8 cellular contexts compared by ENCODE assay signal in the genomic region with DNA sequence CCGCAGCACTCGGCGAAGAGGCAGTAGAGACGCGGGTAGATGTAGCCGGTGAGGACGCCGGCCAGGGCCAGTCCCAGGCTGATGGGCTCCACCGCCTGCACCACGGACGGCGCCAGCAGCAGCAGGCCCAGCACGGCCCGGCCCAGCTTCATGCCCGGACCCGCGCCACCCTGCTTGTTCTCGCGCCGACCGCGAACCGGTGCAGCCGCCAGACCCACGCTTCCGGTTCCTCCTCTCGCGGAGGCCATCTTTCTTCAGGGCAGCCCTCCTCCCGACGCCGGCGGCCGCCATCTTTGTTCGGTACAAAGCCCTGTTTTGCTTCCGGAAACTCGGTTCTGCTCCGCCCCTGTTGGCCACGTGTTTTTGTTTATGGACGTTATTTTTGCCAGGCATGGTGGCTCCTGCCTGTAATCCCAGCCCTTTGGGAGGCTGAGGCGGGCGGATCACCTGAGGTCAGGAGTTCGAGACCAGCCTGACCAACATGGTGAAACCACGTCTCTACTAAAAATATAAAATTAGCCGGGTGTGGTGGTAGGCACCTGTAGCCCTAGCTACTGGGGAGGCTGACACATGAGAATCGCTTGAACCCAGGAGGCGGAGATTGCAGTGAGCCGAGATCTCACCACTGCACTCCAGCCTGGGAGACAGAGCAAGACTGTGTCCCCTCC. TPM values are rescaled to one million over a fixed set of nuclear protein-coding genes. Genes with fewer than 3 reads are reported as not detected.
DNase-seq lines count a peak whose midpoint lies in the region; ATAC-seq and TF ChIP-seq lines count a peak whose summit lies in the region.

A gene with protein sequence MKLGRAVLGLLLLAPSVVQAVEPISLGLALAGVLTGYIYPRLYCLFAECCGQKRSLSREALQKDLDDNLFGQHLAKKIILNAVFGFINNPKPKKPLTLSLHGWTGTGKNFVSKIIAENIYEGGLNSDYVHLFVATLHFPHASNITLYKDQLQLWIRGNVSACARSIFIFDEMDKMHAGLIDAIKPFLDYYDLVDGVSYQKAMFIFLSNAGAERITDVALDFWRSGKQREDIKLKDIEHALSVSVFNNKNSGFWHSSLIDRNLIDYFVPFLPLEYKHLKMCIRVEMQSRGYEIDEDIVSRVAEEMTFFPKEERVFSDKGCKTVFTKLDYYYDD (minus strand): TSS at position 203 of the 668 bp plus-strand sequence. CDS start 51 bp downstream, at position 152.

- H3K36me3 ChIP-seq in kidney epithelial cell (ENCODE audit: control insufficient read depth, insufficient read depth, low read length), result peaks cover 3% of the 10 kb centered on the region

- H3K4me3 ChIP-seq in AG09309 (ENCODE audit: control insufficient read depth, low read depth, low read length) (peak within 1 kb of the TSS; percentile 56), kidney epithelial cell (ENCODE audit: low read depth, low read length) (peak within 1 kb of the TSS; percentile 97)

- TF ChIP-seq CTCF in AG09309 (IDR thresholded peaks at IDR 0.05; ENCODE audit: control insufficient read depth, insufficient read depth, low read depth, low read length, missing control alignments), result no peak
- TF ChIP-seq CTCF in chondrocyte (IDR thresholded peaks at IDR 0.05), result no peak
- no peak for TF ChIP-seq CTCF in kidney epithelial cell (IDR thresholded peaks at IDR 0.05; ENCODE audit: insufficient read depth, low read length, poor library complexity, severe bottlenecking)

- DNase-seq in AG09309 (ENCODE audit: low read depth), result peak; percentile 77
- DNase-seq in NCI-H510A (lab: John Stamatoyannopoulos, UW), result peak; percentile 91
- peak; percentile 86 to 90 for DNase-seq in activated CD4-positive, alpha-beta T cell treated with anti-CD3 and anti-CD28 coated beads for 24 hours (ENCODE audit: low read depth in 2 of 2)
- no peak for DNase-seq in chondrocyte (ENCODE audit: low spot score)
- DNase-seq in kidney epithelial cell (ENCODE audit: low read depth), result peak; percentile 65
- peak; percentile 87 to 89 for DNase-seq in stimulated activated CD4-positive, alpha-beta T cell treated with anti-CD3 and anti-CD28 coated beads, Interleukin-15, amount 100 ng/mL, for 48 hours (ENCODE audit: low read depth in 2 of 2)

- peak within 1 kb of the TSS; percentile 80 for H3K27ac Mint-ChIP-seq in chondrocyte (ENCODE audit: unreplicated experiment)

- H3K9me3 Mint-ChIP-seq in chondrocyte (ENCODE audit: low read depth), result no peaks in the 10 kb centered on the region

- H3K27me3 Mint-ChIP-seq in chondrocyte (ENCODE audit: low read depth), result no peaks in the 10 kb centered on the region

- ATAC-seq in GM19035 (IDR thresholded peaks at IDR 0.05; ENCODE audit: unreplicated experiment), result peak; percentile 94
- peak; percentile 93 for ATAC-seq in HG03354 (IDR thresholded peaks at IDR 0.05; ENCODE audit: poor library complexity, severe bottlenecking, unreplicated experiment)

- peaks cover 11% of the 10 kb centered on the region for H3K4me1 Mint-ChIP-seq in chondrocyte (ENCODE audit: low read depth)

- H3K27me3 ChIP-seq in kidney epithelial cell (ENCODE audit: control insufficient read depth, insufficient read depth, low read length), result no peaks in the 10 kb centered on the region

- H3K36me3 Mint-ChIP-seq in chondrocyte (ENCODE audit: low read depth), result peaks cover 6% of the 10 kb centered on the region

- H3K4me3 Mint-ChIP-seq in chondrocyte (ENCODE audit: unreplicated experiment), result peak within 1 kb of the TSS; percentile 82

RNA-seq across cellular contexts. Expression of the gene that starts here (rescaled TPM):
- 45.3 to 54.3 TPM (median 47.4 TPM) in 3 replicates for total RNA-seq in chondrocyte
- 52.4 and 79.6 TPM in 2 replicates for total RNA-seq in kidney epithelial cell
